In genomic region chr1:156108057-156108456, GRCh38 we compare ENCODE assay signal across 11 cellular contexts. TPM values are rescaled to one million over a fixed set of nuclear protein-coding genes. Genes with fewer than 3 reads are reported as not detected.
A peak's percentile ranks its signal among the peaks of the same experiment; 100 is the strongest.
DNase-seq lines count a peak whose midpoint lies in the region; ATAC-seq, FAIRE-seq and TF ChIP-seq lines count a peak whose summit lies in the region.
"Had no signal": no experiment of that assay in that cellular context is flagged by ENCODE, and none has a peak within 500 bp of the region (broad histone marks: within the 10 kb centered on the region; RNA-seq: fewer than 3 reads in every experiment).

No MANE protein-coding gene starts in this region.

- TF ChIP-seq RAD21 in HepG2 (CRISPR knock-in tag; IDR thresholded peaks at IDR 0.05), result no peak

- no peak overlapping the region for H2BK12ac ChIP-seq in mesenchymal stem cell (ENCODE audit: low read length in 2 of 2)

- in situ Hi-C loops in HepG2 (cut with HindIII; ENCODE audit: extremely low pct_ligation_motif_present, low pct_unique_long_range_greater_than_20kb), result no loop called here

- DNase-seq in HepG2 (ENCODE audit: low spot score) (no peak), right lobe of liver (no peak), mesenchymal stem cell (no peak), activated gamma-delta T cell (lab: John Stamatoyannopoulos, UW) (no peak), activated gamma-delta T cell treated with Interleukin-2 at 50 U/mL for 16 hours (no peak)
- DNase-seq: AML-193 had no signal

- TF ChIP-seq CTCF in HepG2 (CRISPR knock-in tag; IDR thresholded peaks at IDR 0.05) (no peak), right lobe of liver (IDR thresholded peaks at IDR 0.05) (no peak)

- no peak overlapping the region for H2BK5ac ChIP-seq in mesenchymal stem cell (ENCODE audit: low read depth, low read length, poor library complexity, severe bottlenecking)

- H3K27me3 ChIP-seq in HepG2 (ENCODE audit: control insufficient read depth in 1 of 2, insufficient read depth in 2 of 2, low read length in 2 of 2), result 0 out of 5 replicates have a peak, but pooled peaks cover 0 to 8% of the 10 kb centered on the region in 2 experiments
- H3K27me3 ChIP-seq in right lobe of liver, result no peaks in the 10 kb centered on the region
- H3K27me3 ChIP-seq in mesenchymal stem cell (ENCODE audit: control insufficient read depth in 1 of 2, insufficient read depth in 1 of 2, low read length in 2 of 2), result no peaks in the 10 kb centered on the region

- no peak overlapping the region for H3K4me2 ChIP-seq in HepG2 (ENCODE audit: low read depth, low read length)
- H3K4me2 ChIP-seq in mesenchymal stem cell (ENCODE audit: low read length, poor library complexity, severe bottlenecking), result no peak overlapping the region

- H4K91ac ChIP-seq in mesenchymal stem cell (ENCODE audit: low read length), result no peak overlapping the region

- no peak for TF ChIP-seq POLR2A in HepG2 (IDR thresholded peaks at IDR 0.05; ENCODE audit: insufficient read depth in 1 of 2, low read depth in 2 of 2, low read length in 2 of 2)
- TF ChIP-seq POLR2A in right lobe of liver (IDR thresholded peaks at IDR 0.05), result no peak

- no peak overlapping the region for H4K8ac ChIP-seq in mesenchymal stem cell (ENCODE audit: low read length)

- no peaks in the 10 kb centered on the region for H3K36me3 ChIP-seq in HepG2 (replicated peaks in 1 of 2; ENCODE audit: control insufficient read depth in 1 of 2, insufficient read depth in 2 of 2, low read length in 2 of 2)
- no peaks in the 10 kb centered on the region for H3K36me3 ChIP-seq in right lobe of liver
- H3K36me3 ChIP-seq in mesenchymal stem cell (ENCODE audit: control insufficient read depth in 1 of 2, insufficient read depth in 2 of 2, low read depth in 1 of 2, low read length in 2 of 2), result no peaks in the 10 kb centered on the region

- H3K4me3 ChIP-seq in HepG2 (replicated peaks in 1 of 3; ENCODE audit: insufficient read depth in 1 of 3, low read depth in 2 of 3, low read length in 3 of 3), result no peak overlapping the region
- no peak overlapping the region for H3K4me3 ChIP-seq in right lobe of liver
- H3K4me3 ChIP-seq in mesenchymal stem cell (ENCODE audit: insufficient read depth in 1 of 2, low read depth in 1 of 2, low read length in 2 of 2), result no peak overlapping the region

- POLR2A ChIA-PET in HepG2 (lab: Yijun Ruan, JAX), result interaction anchor here (6.9 kb wide), 1 partner anchor 20 kb away, joined by 84 read pairs; no protein-coding TSS in a partner anchor

- H2BK120ac ChIP-seq in mesenchymal stem cell (ENCODE audit: low read depth, low read length), result no peak overlapping the region

- peaks cover 17% of the 10 kb centered on the region for H3K79me1 ChIP-seq in mesenchymal stem cell (replicated peaks; ENCODE audit: low read length, poor library complexity, severe bottlenecking)

- H3K23ac ChIP-seq in mesenchymal stem cell (ENCODE audit: low read length in 2 of 2), result no peak overlapping the region

- no peaks in the 10 kb centered on the region for H4K20me1 ChIP-seq in HepG2 (ENCODE audit: insufficient read depth, low read length)

- H3K9me3 ChIP-seq in HepG2 (ENCODE audit: low read length) (no peaks in the 10 kb centered on the region), right lobe of liver (no peaks in the 10 kb centered on the region), mesenchymal stem cell (ENCODE audit: control insufficient read depth, low read length) (no peaks in the 10 kb centered on the region)

- CTCF ChIA-PET in HepG2 (lab: Yijun Ruan, JAX; ENCODE audit: low intra/inter-chr PET ratio, low total read pairs), result interaction anchor here (0.6 kb wide), 1 partner anchor 19 kb away, joined by 3 read pairs; no protein-coding TSS in a partner anchor

- TF ChIP-seq EP300 in HepG2 (IDR thresholded peaks at IDR 0.05; ENCODE audit: low read depth in 2 of 2, low read length in 2 of 2) (no peak), HepG2 (CRISPR knock-in tag; IDR thresholded peaks at IDR 0.05; ENCODE audit: borderline replicate concordance) (no peak)

- ATAC-seq in HepG2 (no peak), right lobe of liver (no peak), HG03565 (IDR thresholded peaks at IDR 0.05; ENCODE audit: unreplicated experiment) (no peak)

- peaks cover 81% of the 10 kb centered on the region for H3K4me1 ChIP-seq in HepG2 (ENCODE audit: insufficient read depth, low read length)
- H3K4me1 ChIP-seq in right lobe of liver, result peaks cover 0 to 11% (median 3%) of the 10 kb centered on the region in 4 donors
- H3K4me1 ChIP-seq in mesenchymal stem cell (ENCODE audit: control insufficient read depth, insufficient read depth, low read depth, low read length), result peaks cover 45% of the 10 kb centered on the region

- no peak overlapping the region for H3K4ac ChIP-seq in mesenchymal stem cell (ENCODE audit: low read depth in 1 of 2, low read length in 2 of 2)

- BruUV-seq in HepG2 (replicated peaks; lab: Mats Ljungman, UMichigan), result no TSS peak

- H3K14ac ChIP-seq in mesenchymal stem cell (ENCODE audit: low read length in 2 of 2), result no peak overlapping the region

- FAIRE-seq in HepG2 (lab: Jason Lieb, UNC), result no peak
- FAIRE-seq: GM18507, RCC 7860, TTC549 had no signal

- H3K27ac ChIP-seq in HepG2 (ENCODE audit: extremely low read length, insufficient read depth, low read length), result no peak overlapping the region
- no peak overlapping the region for H3K27ac ChIP-seq in right lobe of liver
- H3K27ac ChIP-seq in mesenchymal stem cell (ENCODE audit: low read length, poor library complexity, severe bottlenecking), result no peak overlapping the region

- H3K18ac ChIP-seq in mesenchymal stem cell (ENCODE audit: low read depth in 1 of 2, low read length in 2 of 2), result no peak overlapping the region

- H2AFZ ChIP-seq in HepG2 (ENCODE audit: low read length) (no peak overlapping the region), mesenchymal stem cell (ENCODE audit: low read depth, low read length) (no peak overlapping the region)

- H3K79me2 ChIP-seq in HepG2 (ENCODE audit: insufficient read depth, low read length), result no peaks in the 10 kb centered on the region

- H3K9ac ChIP-seq in HepG2 (ENCODE audit: insufficient read depth, low read depth, low read length) (no peak overlapping the region), mesenchymal stem cell (ENCODE audit: low read length) (peak overlapping the region; percentile 60)

- 45% methylated on average over 3 of the region's 3 CpGs for WGBS in HepG2 (ENCODE audit: low lambda C conversion rate)
- WGBS in right lobe of liver (ENCODE audit: insufficient coverage, low coverage, low lambda C conversion rate, missing lambda C conversion rate), result 87% methylated on average over 3 of the region's 3 CpGs
- 93% methylated on average over 3 of the region's 3 CpGs for WGBS in mesenchymal stem cell

- H2BK15ac ChIP-seq in mesenchymal stem cell (ENCODE audit: low read depth, poor library complexity, severe bottlenecking), result no peak overlapping the region

- intact Hi-C loops in HepG2 (cut with micrococcal nuclease; ENCODE audit: unreplicated experiment), result no loop called here
- intact Hi-C loops in right lobe of liver (cut with DNase I), result no loop called here

- no peak overlapping the region for H2AK5ac ChIP-seq in mesenchymal stem cell (ENCODE audit: low read length, severe bottlenecking)

RNA-seq across cellular contexts. Expression of gene LMNA, which starts 6.5 kb away (rescaled TPM):
- total RNA-seq in HepG2 (2016; rRNA removed; fragmentation: Illumina TruSeq; extraction: Trizol) (190 and 225 TPM in 2 replicates), right lobe of liver (100 to 1,000 TPM in 3 of 6 experiments, 10 to 100 TPM in 3; 79.4 to 129 (median 98.8) TPM)
- 16.7 and 20.3 TPM in 2 replicates for total RNA-seq in HepG2 (2016; cell fraction: cytosol; rRNA removed; fragmentation: Illumina TruSeq; extraction: Trizol; ENCODE audit: low read depth)
- 150 and 214 TPM in 2 replicates for total RNA-seq in HepG2 (2016; cell fraction: insoluble cytoplasmic fraction; rRNA removed; fragmentation: Illumina TruSeq; extraction: Trizol)
- 22.8 and 26.6 TPM in 2 replicates for total RNA-seq in HepG2 (2016; cell fraction: membrane; rRNA removed; fragmentation: Illumina TruSeq; extraction: Trizol)
- 106 and 117 TPM in 2 replicates for total RNA-seq in HepG2 (2016; cell fraction: nucleus; rRNA removed; fragmentation: Illumina TruSeq; extraction: Trizol)
- 107 and 110 TPM in 2 replicates for polyA plus RNA-seq in HepG2 (2011; rRNA removed)
- 79.6 and 122 TPM in 2 replicates for polyA plus RNA-seq in HepG2 (2011; cell fraction: cytosol; rRNA removed)
- 236 and 366 TPM in 2 replicates for polyA plus RNA-seq in HepG2 (2011; cell fraction: nucleus; rRNA removed)
- polyA plus RNA-seq in HepG2 (2012), result 86.7 and 101 TPM in 2 replicates
- polyA plus RNA-seq in HepG2 (2016; cell fraction: cytosol; fragmentation: Illumina TruSeq; extraction: Trizol; ENCODE audit: low read depth), result 11.1 and 13.2 TPM in 2 replicates
- polyA plus RNA-seq in HepG2 (2016; cell fraction: insoluble cytoplasmic fraction; fragmentation: Illumina TruSeq; extraction: Trizol; ENCODE audit: low read depth), result 143 and 179 TPM in 2 replicates
- 12.6 and 16.9 TPM in 2 replicates for polyA plus RNA-seq in HepG2 (2016; cell fraction: membrane; fragmentation: Illumina TruSeq; extraction: Trizol; ENCODE audit: low read depth)
- polyA plus RNA-seq in HepG2 (2016; cell fraction: nucleus; fragmentation: Illumina TruSeq; extraction: Trizol; ENCODE audit: insufficient read depth, low read depth), result 177 and 182 TPM in 2 replicates
- 159 and 307 TPM in 2 replicates for polyA minus RNA-seq in HepG2 (2011; rRNA and poly(A)+ RNA removed; ENCODE audit: low replicate concordance)
- 120 and 130 TPM in 2 replicates for polyA minus RNA-seq in HepG2 (2011; cell fraction: cytosol; rRNA and poly(A)+ RNA removed)
- 67.7 and 70.4 TPM in 2 replicates for polyA minus RNA-seq in HepG2 (2011; cell fraction: nucleus; rRNA and poly(A)+ RNA removed)
- polyA plus RNA-seq in mesenchymal stem cell (2013, experiment 1 of 2), result 732 TPM
- polyA plus RNA-seq in mesenchymal stem cell (2013, experiment 2 of 2), result 747 TPM

RNA-seq across cellular contexts. Expression of gene MEX3A, which starts 25.8 kb away (rescaled TPM):
- total RNA-seq in HepG2 (2016; rRNA removed; fragmentation: Illumina TruSeq; extraction: Trizol) (7.6 TPM in 2 replicates), right lobe of liver (1 to 10 TPM in 1 of 6 experiments, under 1 TPM in 5; 0.35 to 1.4 (median 0.83) TPM)
- total RNA-seq in HepG2 (2016; cell fraction: cytosol; rRNA removed; fragmentation: Illumina TruSeq; extraction: Trizol; ENCODE audit: low read depth), result 1.4 and 2.5 TPM in 2 replicates
- total RNA-seq in HepG2 (2016; cell fraction: insoluble cytoplasmic fraction; rRNA removed; fragmentation: Illumina TruSeq; extraction: Trizol), result 5.3 and 7.9 TPM in 2 replicates
- 4.5 and 7.8 TPM in 2 replicates for total RNA-seq in HepG2 (2016; cell fraction: membrane; rRNA removed; fragmentation: Illumina TruSeq; extraction: Trizol)
- 6.2 and 7.5 TPM in 2 replicates for total RNA-seq in HepG2 (2016; cell fraction: nucleus; rRNA removed; fragmentation: Illumina TruSeq; extraction: Trizol)
- 9.0 and 9.1 TPM in 2 replicates for polyA plus RNA-seq in HepG2 (2011; rRNA removed)
- polyA plus RNA-seq in HepG2 (2011; cell fraction: cytosol; rRNA removed), result 7.3 and 8.1 TPM in 2 replicates
- 11.9 and 12.9 TPM in 2 replicates for polyA plus RNA-seq in HepG2 (2011; cell fraction: nucleus; rRNA removed)
- polyA plus RNA-seq in HepG2 (2012), result 4.3 and 9.1 TPM in 2 replicates
- polyA plus RNA-seq in HepG2 (2016; cell fraction: cytosol; fragmentation: Illumina TruSeq; extraction: Trizol; ENCODE audit: low read depth), result 2.9 and 3.3 TPM in 2 replicates
- polyA plus RNA-seq in HepG2 (2016; cell fraction: insoluble cytoplasmic fraction; fragmentation: Illumina TruSeq; extraction: Trizol; ENCODE audit: low read depth), result 10.7 and 11.1 TPM in 2 replicates
- 4.7 and 6.0 TPM in 2 replicates for polyA plus RNA-seq in HepG2 (2016; cell fraction: membrane; fragmentation: Illumina TruSeq; extraction: Trizol; ENCODE audit: low read depth)
- polyA plus RNA-seq in HepG2 (2016; cell fraction: nucleus; fragmentation: Illumina TruSeq; extraction: Trizol; ENCODE audit: insufficient read depth, low read depth), result 14.7 and 15.4 TPM in 2 replicates
- 2.3 and 13.0 TPM in 2 replicates for polyA minus RNA-seq in HepG2 (2011; rRNA and poly(A)+ RNA removed; ENCODE audit: low replicate concordance)
- 10.6 and 11.8 TPM in 2 replicates for polyA minus RNA-seq in HepG2 (2011; cell fraction: cytosol; rRNA and poly(A)+ RNA removed)
- 4.1 and 6.2 TPM in 2 replicates for polyA minus RNA-seq in HepG2 (2011; cell fraction: nucleus; rRNA and poly(A)+ RNA removed)
- 10.4 TPM for polyA plus RNA-seq in mesenchymal stem cell (2013, experiment 1 of 2)
- 10.7 TPM for polyA plus RNA-seq in mesenchymal stem cell (2013, experiment 2 of 2)

RNA-seq across cellular contexts. Expression of gene SEMA4A, which starts 45.3 kb away (rescaled TPM):
- total RNA-seq in HepG2 (2016; rRNA removed; fragmentation: Illumina TruSeq; extraction: Trizol) (0.09 TPM in 1 of 2 replicates, not detected in the other), right lobe of liver (1 to 10 TPM in 4 of 6 experiments, under 1 TPM in 2; 0.62 to 2.6 (median 1.3) TPM)
- not detected in 2 replicates for total RNA-seq in HepG2 (2016; cell fraction: cytosol; rRNA removed; fragmentation: Illumina TruSeq; extraction: Trizol; ENCODE audit: low read depth)
- 0.15 TPM in 1 of 2 replicates, not detected in the other for total RNA-seq in HepG2 (2016; cell fraction: insoluble cytoplasmic fraction; rRNA removed; fragmentation: Illumina TruSeq; extraction: Trizol)
- not detected in 2 replicates for total RNA-seq in HepG2 (2016; cell fraction: membrane; rRNA removed; fragmentation: Illumina TruSeq; extraction: Trizol)
- 0.13 TPM in 1 of 2 replicates, not detected in the other for total RNA-seq in HepG2 (2016; cell fraction: nucleus; rRNA removed; fragmentation: Illumina TruSeq; extraction: Trizol)
- 0.14 and 0.20 TPM in 2 replicates for polyA plus RNA-seq in HepG2 (2011; rRNA removed)
- polyA plus RNA-seq in HepG2 (2011; cell fraction: cytosol; rRNA removed), result 0.08 and 0.09 TPM in 2 replicates
- 0.21 and 0.61 TPM in 2 replicates for polyA plus RNA-seq in HepG2 (2011; cell fraction: nucleus; rRNA removed)
- polyA plus RNA-seq in HepG2 (2012), result 0.19 and 0.21 TPM in 2 replicates
- not detected in 2 replicates for polyA plus RNA-seq in HepG2 (2016; cell fraction: cytosol; fragmentation: Illumina TruSeq; extraction: Trizol; ENCODE audit: low read depth)
- polyA plus RNA-seq in HepG2 (2016; cell fraction: insoluble cytoplasmic fraction; fragmentation: Illumina TruSeq; extraction: Trizol; ENCODE audit: low read depth), result 0.45 TPM in 1 of 2 replicates, not detected in the other
- not detected in 2 replicates for polyA plus RNA-seq in HepG2 (2016; cell fraction: membrane; fragmentation: Illumina TruSeq; extraction: Trizol; ENCODE audit: low read depth)
- 0.15 TPM in 1 of 2 replicates, not detected in the other for polyA plus RNA-seq in HepG2 (2016; cell fraction: nucleus; fragmentation: Illumina TruSeq; extraction: Trizol; ENCODE audit: insufficient read depth, low read depth)
- polyA minus RNA-seq in HepG2 (2011; rRNA and poly(A)+ RNA removed; ENCODE audit: low replicate concordance), result 0.88 and 18.6 TPM in 2 replicates
- polyA minus RNA-seq in HepG2 (2011; cell fraction: cytosol; rRNA and poly(A)+ RNA removed), result not detected in 2 replicates
- 0.39 TPM in 1 of 2 replicates, not detected in the other for polyA minus RNA-seq in HepG2 (2011; cell fraction: nucleus; rRNA and poly(A)+ RNA removed)
- polyA plus RNA-seq in mesenchymal stem cell (2013, experiment 1 of 2), result 0.61 TPM
- polyA plus RNA-seq in mesenchymal stem cell (2013, experiment 2 of 2), result 0.40 TPM

RNA-seq across cellular contexts. Expression of gene RAB25, which starts 47.1 kb away (rescaled TPM):
- total RNA-seq in HepG2 (2016; rRNA removed; fragmentation: Illumina TruSeq; extraction: Trizol) (0.20 TPM in 1 of 2 replicates, not detected in the other), right lobe of liver (1 to 10 TPM in 2 of 6 experiments, under 1 TPM in 4; 0.40 to 3.2 (median 0.77) TPM)
- total RNA-seq in HepG2 (2016; cell fraction: cytosol; rRNA removed; fragmentation: Illumina TruSeq; extraction: Trizol; ENCODE audit: low read depth), result not detected in 2 replicates
- total RNA-seq in HepG2 (2016; cell fraction: insoluble cytoplasmic fraction; rRNA removed; fragmentation: Illumina TruSeq; extraction: Trizol), result 0.17 TPM in 1 of 2 replicates, not detected in the other
- total RNA-seq in HepG2 (2016; cell fraction: membrane; rRNA removed; fragmentation: Illumina TruSeq; extraction: Trizol), result 0.17 TPM in 1 of 2 replicates, not detected in the other
- not detected in 2 replicates for total RNA-seq in HepG2 (2016; cell fraction: nucleus; rRNA removed; fragmentation: Illumina TruSeq; extraction: Trizol)
- 0.12 and 0.22 TPM in 2 replicates for polyA plus RNA-seq in HepG2 (2011; rRNA removed)
- 0.12 and 0.21 TPM in 2 replicates for polyA plus RNA-seq in HepG2 (2011; cell fraction: cytosol; rRNA removed)
- 0.33 and 0.37 TPM in 2 replicates for polyA plus RNA-seq in HepG2 (2011; cell fraction: nucleus; rRNA removed)
- 0.33 and 0.34 TPM in 2 replicates for polyA plus RNA-seq in HepG2 (2012)
- polyA plus RNA-seq in HepG2 (2016; cell fraction: cytosol; fragmentation: Illumina TruSeq; extraction: Trizol; ENCODE audit: low read depth), result not detected in 2 replicates
- polyA plus RNA-seq in HepG2 (2016; cell fraction: insoluble cytoplasmic fraction; fragmentation: Illumina TruSeq; extraction: Trizol; ENCODE audit: low read depth), result not detected in 2 replicates
- polyA plus RNA-seq in HepG2 (2016; cell fraction: membrane; fragmentation: Illumina TruSeq; extraction: Trizol; ENCODE audit: low read depth), result not detected in 2 replicates
- not detected in 2 replicates for polyA plus RNA-seq in HepG2 (2016; cell fraction: nucleus; fragmentation: Illumina TruSeq; extraction: Trizol; ENCODE audit: insufficient read depth, low read depth)
- polyA minus RNA-seq in HepG2 (2011; rRNA and poly(A)+ RNA removed; ENCODE audit: low replicate concordance), result not detected in 2 replicates
- not detected in 2 replicates for polyA minus RNA-seq in HepG2 (2011; cell fraction: cytosol; rRNA and poly(A)+ RNA removed)
- polyA minus RNA-seq in HepG2 (2011; cell fraction: nucleus; rRNA and poly(A)+ RNA removed), result not detected in 2 replicates
- polyA plus RNA-seq in mesenchymal stem cell (2013, experiment 1 of 2), result not detected
- not detected for polyA plus RNA-seq in mesenchymal stem cell (2013, experiment 2 of 2)
- total RNA-seq: neural crest cell had no signal

RNA-seq across cellular contexts. Expression of gene LAMTOR2, which starts 53.5 kb away (rescaled TPM):
- total RNA-seq in HepG2 (2016; rRNA removed; fragmentation: Illumina TruSeq; extraction: Trizol) (66.4 and 84.0 TPM in 2 replicates), right lobe of liver (10 to 100 TPM; 49.4 to 71.0 (median 60.3) TPM)
- 39.6 and 58.1 TPM in 2 replicates for total RNA-seq in HepG2 (2016; cell fraction: cytosol; rRNA removed; fragmentation: Illumina TruSeq; extraction: Trizol; ENCODE audit: low read depth)
- total RNA-seq in HepG2 (2016; cell fraction: insoluble cytoplasmic fraction; rRNA removed; fragmentation: Illumina TruSeq; extraction: Trizol), result 68.2 and 78.9 TPM in 2 replicates
- 45.1 and 68.3 TPM in 2 replicates for total RNA-seq in HepG2 (2016; cell fraction: membrane; rRNA removed; fragmentation: Illumina TruSeq; extraction: Trizol)
- 22.4 and 23.2 TPM in 2 replicates for total RNA-seq in HepG2 (2016; cell fraction: nucleus; rRNA removed; fragmentation: Illumina TruSeq; extraction: Trizol)
- polyA plus RNA-seq in HepG2 (2011; rRNA removed), result 36.5 and 44.9 TPM in 2 replicates
- polyA plus RNA-seq in HepG2 (2011; cell fraction: cytosol; rRNA removed), result 45.1 and 65.7 TPM in 2 replicates
- polyA plus RNA-seq in HepG2 (2011; cell fraction: nucleus; rRNA removed), result 14.0 and 16.2 TPM in 2 replicates
- polyA plus RNA-seq in HepG2 (2012), result 28.1 and 35.0 TPM in 2 replicates
- 49.1 and 78.5 TPM in 2 replicates for polyA plus RNA-seq in HepG2 (2016; cell fraction: cytosol; fragmentation: Illumina TruSeq; extraction: Trizol; ENCODE audit: low read depth)
- 91.2 and 98.7 TPM in 2 replicates for polyA plus RNA-seq in HepG2 (2016; cell fraction: insoluble cytoplasmic fraction; fragmentation: Illumina TruSeq; extraction: Trizol; ENCODE audit: low read depth)
- 42.8 and 62.9 TPM in 2 replicates for polyA plus RNA-seq in HepG2 (2016; cell fraction: membrane; fragmentation: Illumina TruSeq; extraction: Trizol; ENCODE audit: low read depth)
- polyA plus RNA-seq in HepG2 (2016; cell fraction: nucleus; fragmentation: Illumina TruSeq; extraction: Trizol; ENCODE audit: insufficient read depth, low read depth), result 45.4 and 50.6 TPM in 2 replicates
- polyA minus RNA-seq in HepG2 (2011; rRNA and poly(A)+ RNA removed; ENCODE audit: low replicate concordance), result 18.1 and 65.8 TPM in 2 replicates
- polyA minus RNA-seq in HepG2 (2011; cell fraction: cytosol; rRNA and poly(A)+ RNA removed), result 8.4 and 8.6 TPM in 2 replicates
- 6.3 and 9.4 TPM in 2 replicates for polyA minus RNA-seq in HepG2 (2011; cell fraction: nucleus; rRNA and poly(A)+ RNA removed)
- 87.6 TPM for polyA plus RNA-seq in mesenchymal stem cell (2013, experiment 1 of 2)
- polyA plus RNA-seq in mesenchymal stem cell (2013, experiment 2 of 2), result 91.2 TPM
